In the genomic region with DNA sequence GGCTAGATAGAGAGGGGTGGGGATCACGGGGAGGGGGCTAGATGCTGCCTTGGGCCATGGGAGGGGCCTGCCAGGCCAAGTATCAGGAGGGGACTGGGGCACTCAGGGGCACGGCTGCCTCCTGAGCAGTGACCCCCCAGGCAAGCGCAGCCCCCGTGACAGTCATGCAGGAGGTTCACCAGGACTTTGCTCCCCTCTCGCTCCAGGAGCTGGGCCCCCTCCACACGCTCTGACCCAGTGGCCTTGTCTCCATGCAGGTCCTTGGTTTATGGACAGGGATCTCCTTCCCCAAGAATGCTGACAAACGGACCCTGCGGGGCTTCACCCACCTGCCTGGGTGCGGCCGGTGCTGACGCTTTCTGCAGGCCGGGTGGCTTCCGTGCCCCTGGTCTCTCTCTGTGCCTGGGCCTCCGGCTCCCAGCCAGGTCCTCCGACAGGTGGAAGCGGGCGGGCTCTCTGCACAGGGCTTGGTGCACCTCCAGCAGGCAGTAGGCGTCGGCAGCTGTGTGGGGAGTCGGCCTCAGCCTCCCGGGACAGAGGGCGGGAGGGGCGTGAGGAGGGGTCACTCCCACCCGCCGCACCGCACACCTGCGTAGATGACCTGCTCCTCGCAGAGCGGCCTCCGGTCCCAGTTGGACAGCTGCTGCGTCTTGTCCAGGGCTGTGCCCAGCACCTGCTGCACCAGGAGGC, we compare ENCODE assay signal across 21 cellular contexts. TPM values are rescaled to one million over a fixed set of nuclear protein-coding genes. Genes with fewer than 3 reads are reported as not detected.
A peak's percentile ranks its signal among the peaks of the same experiment; 100 is the strongest.
DNase-seq lines count a peak whose midpoint lies in the region; ATAC-seq and TF ChIP-seq lines count a peak whose summit lies in the region.
"Had no signal": no experiment of that assay in that cellular context is flagged by ENCODE, and none has a peak within 500 bp of the region (broad histone marks: within the 10 kb centered on the region; RNA-seq: fewer than 3 reads in every experiment).

No MANE protein-coding gene starts in this region.

- H3K36me3 ChIP-seq in osteoblast (ENCODE audit: insufficient read depth, low read length): no peaks in the 10 kb centered on the region
- H3K36me3 ChIP-seq: SJCRH30 had no signal

- no peak overlapping the region for H3K27ac Mint-ChIP-seq in activated CD8-positive, alpha-beta memory T cell treated with anti-CD3 and anti-CD28 coated beads, Interleukin-2, amount 10 ng/mL, durations not matched to agents 7 days and 5 days
- H3K27ac Mint-ChIP-seq: CD4-positive, CD25-positive, alpha-beta regulatory T cell had no signal

- no peaks in the 10 kb centered on the region for H3K79me2 ChIP-seq in osteoblast (ENCODE audit: insufficient read depth, low read length)

- no peak overlapping the region for H2AFZ ChIP-seq in osteoblast (ENCODE audit: low read length)

- no peaks in the 10 kb centered on the region for H3K9me3 ChIP-seq in osteoblast (ENCODE audit: low read depth, low read length)

- no peak for TF ChIP-seq CTCF in GM13976 (IDR thresholded peaks at IDR 0.05; ENCODE audit: borderline replicate concordance, control extremely low read depth, extremely low read depth, insufficient read depth, missing control alignments)
- no peak for TF ChIP-seq CTCF in osteoblast (IDR thresholded peaks at IDR 0.05; ENCODE audit: extremely low read depth, low read depth, low read length)

- no peak overlapping the region for H3K27ac ChIP-seq in osteoblast (ENCODE audit: low read depth, low read length)
- H3K27ac ChIP-seq: BLaER1, SJCRH30 had no signal

- H3K4me3 ChIP-seq in osteoblast (ENCODE audit: insufficient read depth, low read length): no peak overlapping the region
- H3K4me3 ChIP-seq: BLaER1, SJCRH30 had no signal

- in situ Hi-C loops in GM13976 (cut with MboI; ENCODE audit: low sequenced_read_pairs, unreplicated experiment): no loop called here

- no peaks in the 10 kb centered on the region for H3K27me3 ChIP-seq in osteoblast (ENCODE audit: insufficient read depth, low read length)
- H3K27me3 ChIP-seq: BLaER1, SJCRH30 had no signal

- DNase-seq in activated CD8-positive, alpha-beta memory T cell treated with anti-CD3 and anti-CD28 coated beads, Interleukin-2, amount 50 U/mL, for 48 hours: peak; percentile 41
- no peak for DNase-seq in activated CD8-positive, alpha-beta memory T cell treated with anti-CD3 and anti-CD28 coated beads, Interleukin-2, amount 10 ng/mL, durations not matched to agents 7 days and 5 days
- DNase-seq in GM13976 (ENCODE audit: low spot score): peak; percentile 18
- DNase-seq in NCI-H146 treated with DMSO at 0.1 percent for 48 hours (lab: John Stamatoyannopoulos, UW; ENCODE audit: unreplicated experiment): peak; percentile 17
- peak; percentile 62 for DNase-seq in osteoblast (ENCODE audit: insufficient read length, low spot score, missing footprints)
- no peak for DNase-seq in putamen (ENCODE audit: low spot score)
- DNase-seq in activated CD4-positive, alpha-beta T cell treated with anti-CD3 and anti-CD28 coated beads for 48 hours: no peak
- DNase-seq: CD4-positive, CD25-positive, alpha-beta regulatory T cell; NCI-H1092 treated with DMSO at 0.1 percent for 48 hours; NCI-H1436; NCI-H1930; NCI-H446 treated with DMSO at 0.1 percent for 48 hours; NCI-H526; NCI-H82; NK-92 treated with Interleukin-12 subunit alpha and Interleukin-12 subunit beta, amount 100 ng/mL, for 24 hours; PC-3; SJCRH30 had no signal

- no peak for ATAC-seq in activated CD8-positive, alpha-beta memory T cell treated with anti-CD3 and anti-CD28 coated beads, Interleukin-2, amount 10 ng/mL, durations not matched to agents 7 days and 5 days
- ATAC-seq: HCT116, PC-3, Right ventricle myocardium inferior had no signal

- H3K4me3 Mint-ChIP-seq in activated CD8-positive, alpha-beta memory T cell treated with anti-CD3 and anti-CD28 coated beads, Interleukin-2, amount 10 ng/mL, durations not matched to agents 7 days and 5 days: no peak overlapping the region
- H3K4me3 Mint-ChIP-seq: CD4-positive, CD25-positive, alpha-beta regulatory T cell had no signal

- CTCF ChIA-PET in activated CD8-positive, alpha-beta memory T cell treated with anti-CD3 and anti-CD28 coated beads, Interleukin-2, amount 10 ng/mL, durations not matched to agents 7 days and 5 days (lab: Charles Lee): interaction anchor here (0.6 kb wide), 1 partner anchor 11 kb away, joined by 3 read pairs; no protein-coding TSS in a partner anchor

- no peaks in the 10 kb centered on the region for H4K20me1 ChIP-seq in osteoblast (ENCODE audit: insufficient read depth, low read length)
- H4K20me1 ChIP-seq: BLaER1 had no signal

- no peaks in the 10 kb centered on the region for H3K4me1 ChIP-seq in osteoblast (ENCODE audit: insufficient read depth, low read length)
- H3K4me1 ChIP-seq: BLaER1, SJCRH30 had no signal

- H3K27me3 Mint-ChIP-seq in activated CD8-positive, alpha-beta memory T cell treated with anti-CD3 and anti-CD28 coated beads, Interleukin-2, amount 10 ng/mL, durations not matched to agents 7 days and 5 days: no peaks in the 10 kb centered on the region
- H3K27me3 Mint-ChIP-seq: CD4-positive, CD25-positive, alpha-beta regulatory T cell had no signal

- H3K4me2 ChIP-seq in osteoblast (ENCODE audit: insufficient read depth, low read length): no peak overlapping the region
- H3K4me2 ChIP-seq: BLaER1 had no signal

- no peaks in the 10 kb centered on the region for H3K4me1 Mint-ChIP-seq in activated CD8-positive, alpha-beta memory T cell treated with anti-CD3 and anti-CD28 coated beads, Interleukin-2, amount 10 ng/mL, durations not matched to agents 7 days and 5 days
- H3K4me1 Mint-ChIP-seq: CD4-positive, CD25-positive, alpha-beta regulatory T cell had no signal

- no peaks in the 10 kb centered on the region for H3K36me3 Mint-ChIP-seq in activated CD8-positive, alpha-beta memory T cell treated with anti-CD3 and anti-CD28 coated beads, Interleukin-2, amount 10 ng/mL, durations not matched to agents 7 days and 5 days

- peaks cover 3% of the 10 kb centered on the region for H3K9me3 Mint-ChIP-seq in activated CD8-positive, alpha-beta memory T cell treated with anti-CD3 and anti-CD28 coated beads, Interleukin-2, amount 10 ng/mL, durations not matched to agents 7 days and 5 days (ENCODE audit: low read depth)

RNA-seq across cellular contexts. Expression of a gene that starts 46.9 kb away (rescaled TPM):
- total RNA-seq in activated CD8-positive, alpha-beta memory T cell treated with anti-CD3 and anti-CD28 coated beads, Interleukin-2, amount 10 ng/mL, durations not matched to agents 7 days and 5 days: 1 to 10 TPM; 1.6 to 4.5 TPM
- total RNA-seq in osteoblast: under 0.01 TPM in 2 replicates
- total RNA-seq: M059J had no signal

Comparison
In these comparisons a context has a peak if more than half of its experiments do, and no peak if none do; other contexts are left out.
1. DNase-seq: peak in activated CD8-positive, alpha-beta memory T cell treated with anti-CD3 and anti-CD28 coated beads, Interleukin-2, amount 50 U/mL, for 48 hours (single experiment), GM13976 (single experiment), NCI-H146 treated with DMSO at 0.1 percent for 48 hours (single experiment) and osteoblast (single experiment); none in activated CD8-positive, alpha-beta memory T cell treated with anti-CD3 and anti-CD28 coated beads, Interleukin-2, amount 10 ng/mL, durations not matched to agents 7 days and 5 days (single experiment), putamen (single experiment) and activated CD4-positive, alpha-beta T cell treated with anti-CD3 and anti-CD28 coated beads for 48 hours (single experiment).